ENCODE assay signal across 8 cellular contexts in genomic region chr9:77751341-77752091, GRCh38.
DNase-seq lines count a peak whose midpoint lies in the region; ATAC-seq and TF ChIP-seq lines count a peak whose summit lies in the region.

No MANE protein-coding gene starts in this region.

- TF ChIP-seq CTCF in KMS-11 (conservative IDR thresholded peaks at IDR 0.05; ENCODE audit: low read depth, low read length) (peak; percentile 70), PC-9 (conservative IDR thresholded peaks at IDR 0.05) (peak; percentile 77), colonic mucosa (IDR thresholded peaks at IDR 0.05) (peak; percentile 41), vagina (IDR thresholded peaks at IDR 0.05) (peak; percentile 43 to 66 (median 56))

- H3K36me3 ChIP-seq in KMS-11 (ENCODE audit: insufficient read depth): no peaks in the 10 kb centered on the region
- no peaks in the 10 kb centered on the region for H3K36me3 ChIP-seq in PC-9 (ENCODE audit: low read depth)
- H3K36me3 ChIP-seq in colonic mucosa: no peaks in the 10 kb centered on the region
- H3K36me3 ChIP-seq in vagina: no peaks in the 10 kb centered on the region

- H3K9ac ChIP-seq in KMS-11 (no peak overlapping the region), colonic mucosa (ENCODE audit: low read depth in 2 of 2, low read length in 2 of 2) (no peak overlapping the region)

- ATAC-seq in GM19395 (IDR thresholded peaks at IDR 0.05; ENCODE audit: unreplicated experiment): no peak

- no TSS peak for BruUV-seq in PC-9 (replicated peaks; lab: Mats Ljungman, UMichigan)

- H3K27me3 ChIP-seq in KMS-11 (ENCODE audit: insufficient read depth, low read depth): no peaks in the 10 kb centered on the region
- no peaks in the 10 kb centered on the region for H3K27me3 ChIP-seq in PC-9 (ENCODE audit: insufficient read depth, low read depth)
- H3K27me3 ChIP-seq in colonic mucosa: no peaks in the 10 kb centered on the region
- H3K27me3 ChIP-seq in vagina: no peaks in the 10 kb centered on the region

- no peak overlapping the region for H3K27ac ChIP-seq in KMS-11
- H3K27ac ChIP-seq in PC-9: no peak overlapping the region
- H3K27ac ChIP-seq in colonic mucosa: no peak overlapping the region
- H3K27ac ChIP-seq in vagina: no peak overlapping the region

- CTCF ChIA-PET in PC-9 (lab: Charles Lee): interaction anchor here (0.6 to 2.1 kb wide), 10 partner anchors 77 to 986 kb away, joined by 3 to 17 read pairs (median 4); partner anchors contain the start of gene GNA14

- no peak overlapping the region for H3K4me2 ChIP-seq in KMS-11
- H3K4me2 ChIP-seq in PC-9: no peak overlapping the region

- H3K4me3 ChIP-seq in KMS-11 (IDR thresholded peaks at IDR 0.05; ENCODE audit: insufficient read depth, low read depth, low read length) (no peak overlapping the region), PC-9 (no peak overlapping the region), colonic mucosa (no peak overlapping the region), vagina (no peak overlapping the region)

- intact Hi-C loops in PC-9 (cut with micrococcal nuclease; ENCODE audit: unreplicated experiment) (loop anchor here (1.0 to 5.0 kb wide), 7 partner anchors 86 to 371 kb away; partner anchors contain the start of gene GNA14), colonic mucosa (cut with DNase I) (loop anchor here (5.0 to 10.0 kb wide), 3 partner anchors 89 to 297 kb away; partner anchors contain the start of gene GNAQ), vagina (cut with DNase I) (loop anchor here (5.0 kb wide), 1 partner anchor 319 kb away; no protein-coding TSS in a partner anchor)

- H3K9me3 ChIP-seq in PC-9 (ENCODE audit: insufficient read depth, low read depth) (no peaks in the 10 kb centered on the region), colonic mucosa (no peaks in the 10 kb centered on the region), vagina (no peaks in the 10 kb centered on the region)

- H2AFZ ChIP-seq in KMS-11 (ENCODE audit: low read depth): no peak overlapping the region
- no peak overlapping the region for H2AFZ ChIP-seq in PC-9

- TF ChIP-seq POLR2A in vagina (IDR thresholded peaks at IDR 0.05): no peak

- DNase-seq in G401 (ENCODE audit: low spot score) (peak; percentile 41), PC-9 (peak; percentile 28 to 38), colonic mucosa (peak; percentile 57), medulla oblongata (ENCODE audit: extremely low spot score) (peak; percentile 91), vagina (ENCODE audit: extremely low spot score in 2 of 2) (no peak)
- no peak for DNase-seq in activated CD4-positive, alpha-beta T cell treated with anti-CD3 and anti-CD28 coated beads, Interleukin-2, amount 50 U/mL, for 1 hour

- POLR2A ChIA-PET in PC-9 (lab: Charles Lee; ENCODE audit: unreplicated experiment): interaction anchor here (0.5 kb wide), 1 partner anchor 151 kb away, joined by 7 read pairs; no protein-coding TSS in a partner anchor

- H3K4me1 ChIP-seq in KMS-11 (ENCODE audit: low read depth, poor library complexity, severe bottlenecking) (no peaks in the 10 kb centered on the region), PC-9 (replicated peaks; ENCODE audit: insufficient read depth) (no peaks in the 10 kb centered on the region; the same call in 1 of the 2 replicates), colonic mucosa (no peaks in the 10 kb centered on the region), vagina (peaks cover 29% of the 10 kb centered on the region)

- no peaks in the 10 kb centered on the region for H3F3A ChIP-seq in PC-9 (ENCODE audit: insufficient read depth, low read depth)

- in situ Hi-C loops in G401 (cut with HindIII; ENCODE audit: low sequenced_read_pairs): no loop called here

- H3K9me2 ChIP-seq in PC-9 (ENCODE audit: insufficient read depth): no peaks in the 10 kb centered on the region

- H4K20me1 ChIP-seq in KMS-11 (ENCODE audit: insufficient read depth): no peaks in the 10 kb centered on the region
- H4K20me1 ChIP-seq in PC-9 (ENCODE audit: insufficient read depth): no peaks in the 10 kb centered on the region

- H3K79me2 ChIP-seq in KMS-11 (ENCODE audit: insufficient read depth, low read depth): no peaks in the 10 kb centered on the region
- H3K79me2 ChIP-seq in PC-9 (ENCODE audit: low read depth): no peaks in the 10 kb centered on the region

Comparison
In these comparisons a context has a peak if more than half of its experiments do, and no peak if none do; other contexts are left out.
1. DNase-seq: peak in G401 (single experiment), PC-9 (2 of 2), colonic mucosa (single experiment) and medulla oblongata (single experiment); none in vagina (0 of 2) and activated CD4-positive, alpha-beta T cell treated with anti-CD3 and anti-CD28 coated beads, Interleukin-2, amount 50 U/mL, for 1 hour (single experiment).
2. Peak in every context shown above with its lines, with median percentiles within 50 percentile points of each other: CTCF ChIP-seq.